ENCODE assay signal across 1 cellular context in genomic region chr19:41785653-41786052, GRCh38.
A peak's percentile ranks its signal among the peaks of the same experiment; 100 is the strongest.
TF ChIP-seq lines count a peak whose summit lies in the region.

No MANE protein-coding gene starts in this region.

TF ChIP-seq in HEK293, 187 proteins besides CTCF, POLR2A, EP300 and RAD21 (continued from another document):
- TF ChIP-seq PRDM6 (tag by site-specific recombination; IDR thresholded peaks at IDR 0.05) (no peak), ZFP3 (tag by site-specific recombination; IDR thresholded peaks at IDR 0.05; ENCODE audit: low read depth) (peak; percentile 45; the same call in 1 of the 2 replicates)
